ENCODE assay signal across 16 cellular contexts in the genomic region with DNA sequence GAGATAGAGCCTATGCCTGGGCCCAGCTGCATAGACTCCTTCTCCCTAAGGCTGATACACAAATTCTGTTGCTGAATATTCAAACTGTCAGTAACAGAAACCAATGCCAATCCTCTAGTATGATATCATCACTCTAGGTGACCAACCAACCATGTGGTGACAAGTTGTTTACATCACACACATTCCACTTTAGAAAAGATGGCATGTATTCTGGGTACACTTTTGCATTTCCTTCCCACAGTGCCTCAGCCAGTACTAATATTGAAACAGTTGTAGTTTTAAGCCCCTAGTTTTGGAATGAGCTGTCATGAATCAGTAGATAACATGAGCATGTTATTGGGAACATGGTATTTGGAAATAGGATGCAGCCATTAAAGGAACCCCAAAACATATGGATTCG.
"Had no signal": no experiment of that assay in that cellular context is flagged by ENCODE, and none has a peak within 500 bp of the region (broad histone marks: within the 10 kb centered on the region; RNA-seq: fewer than 3 reads in every experiment).

No MANE protein-coding gene starts in this region.

- H3K36me3 Mint-ChIP-seq: mesothelial cell of epicardium had no signal

- H3K4me3 Mint-ChIP-seq: mesothelial cell of epicardium; stimulated activated naive CD8-positive, alpha-beta T cell treated with anti-CD3 and anti-CD28 coated beads, Interleukin-15, Interleukin-2, amounts not matched to agents 100 ng/mL and 50 ng/mL, for 24 hours; T-helper 2 cell treated with Interferon-gamma antibody and Interleukin-4, amounts not matched to agents 5 μg/mL and 100 μg/mL, for 36 hours had no signal

- FAIRE-seq: endometrium, pancreas had no signal

- H3K4me1 Mint-ChIP-seq: mesothelial cell of epicardium had no signal

- H3K9me3 Mint-ChIP-seq: stimulated activated naive CD8-positive, alpha-beta T cell treated with anti-CD3 and anti-CD28 coated beads, Interleukin-15, Interleukin-2, amounts not matched to agents 100 ng/mL and 50 ng/mL, for 24 hours; T-helper 2 cell treated with Interferon-gamma antibody and Interleukin-4, amounts not matched to agents 5 μg/mL and 100 μg/mL, for 36 hours had no signal

- DNase-seq: activated CD4-positive, alpha-beta T cell treated with anti-CD3 and anti-CD28 coated beads, Interleukin-2, amount 50 U/mL, for 48 hours; activated CD8-positive, alpha-beta memory T cell treated with anti-CD3 and anti-CD28 coated beads, Interleukin-2, amount 50 U/mL, for 48 hours; anterior cingulate cortex; esophagus squamous epithelium; foreskin fibroblast; glutamatergic neuron; lower lobe of right lung; pancreas; stimulated activated CD4-positive, alpha-beta T cell treated with anti-CD3 and anti-CD28 coated beads, Interleukin-2, amount 100 ng/mL, for 48 hours; testis; upper lobe of right lung had no signal

- ATAC-seq: lower lobe of right lung, pancreas, upper lobe of right lung had no signal

- H3K27ac ChIP-seq: esophagus squamous epithelium, lower lobe of right lung, pancreas, testis, upper lobe of right lung had no signal

- H3K4me1 ChIP-seq: esophagus squamous epithelium, lower lobe of right lung, pancreas, testis, upper lobe of right lung had no signal

- H3K9me3 ChIP-seq: esophagus squamous epithelium, lower lobe of right lung, pancreas, testis, upper lobe of right lung had no signal

- H3K4me3 ChIP-seq: esophagus squamous epithelium, lower lobe of right lung, pancreas, testis, upper lobe of right lung had no signal

- H3K27ac Mint-ChIP-seq: activated naive CD4-positive, alpha-beta T cell treated with anti-CD3 and anti-CD28 coated beads, Interleukin-2, amount 50 U/mL, for 72 hours; mesothelial cell of epicardium; stimulated activated naive CD8-positive, alpha-beta T cell treated with anti-CD3 and anti-CD28 coated beads, Interleukin-15, Interleukin-2, amounts not matched to agents 100 ng/mL and 50 ng/mL, for 24 hours; T-helper 2 cell treated with Interferon-gamma antibody and Interleukin-4, amounts not matched to agents 5 μg/mL and 100 μg/mL, for 36 hours had no signal

- H3K27me3 ChIP-seq: esophagus squamous epithelium, pancreas, testis, upper lobe of right lung had no signal

- H3K36me3 ChIP-seq: esophagus squamous epithelium, lower lobe of right lung, pancreas, upper lobe of right lung had no signal

- H3K27me3 Mint-ChIP-seq: stimulated activated naive CD8-positive, alpha-beta T cell treated with anti-CD3 and anti-CD28 coated beads, Interleukin-15, Interleukin-2, amounts not matched to agents 100 ng/mL and 50 ng/mL, for 24 hours had no signal
